Comparison of ENCODE assay signal across 1 cellular context in genomic region chr19:49361438-49362047, GRCh38.
TF ChIP-seq lines count a peak whose summit lies in the region.

No MANE protein-coding gene starts in this region.

TF ChIP-seq in K562, 482 proteins besides CTCF, POLR2A, EP300 and RAD21 (continues in another document):
- no peak for TF ChIP-seq IFI16 (CRISPR knock-in tag; IDR thresholded peaks at IDR 0.05)
- TF ChIP-seq ZNF280B (CRISPR knock-in tag; IDR thresholded peaks at IDR 0.05), result no peak
- TF ChIP-seq SP2 (IDR thresholded peaks at IDR 0.05; ENCODE audit: extremely low read depth, low read depth, low read length, poor library complexity, severe bottlenecking), result no peak
- TF ChIP-seq HOXB6 (CRISPR knock-in tag; IDR thresholded peaks at IDR 0.05; ENCODE audit: borderline replicate concordance), result no peak
- no peak for TF ChIP-seq NR2C1 (IDR thresholded peaks at IDR 0.05)
- no peak for TF ChIP-seq NR2C1 (tag; IDR thresholded peaks at IDR 0.05)
- TF ChIP-seq GABPA (tag; conservative IDR thresholded peaks at IDR 0.05; ENCODE audit: low read depth), result no peak
- no peak for TF ChIP-seq ZNF212 (CRISPR knock-in tag; IDR thresholded peaks at IDR 0.05)
- peak; percentile 20; the same call in 1 of the 2 replicates for TF ChIP-seq JUND (IDR thresholded peaks at IDR 0.05; ENCODE audit: borderline replicate concordance, low read depth, low read length)
- no peak for TF ChIP-seq JUND (tag; IDR thresholded peaks at IDR 0.05; ENCODE audit: borderline replicate concordance, low read depth, low read length)
- no peak for TF ChIP-seq CREBBP (IDR thresholded peaks at IDR 0.05; ENCODE audit: low read depth, low read length)
- TF ChIP-seq, protein P1, sequence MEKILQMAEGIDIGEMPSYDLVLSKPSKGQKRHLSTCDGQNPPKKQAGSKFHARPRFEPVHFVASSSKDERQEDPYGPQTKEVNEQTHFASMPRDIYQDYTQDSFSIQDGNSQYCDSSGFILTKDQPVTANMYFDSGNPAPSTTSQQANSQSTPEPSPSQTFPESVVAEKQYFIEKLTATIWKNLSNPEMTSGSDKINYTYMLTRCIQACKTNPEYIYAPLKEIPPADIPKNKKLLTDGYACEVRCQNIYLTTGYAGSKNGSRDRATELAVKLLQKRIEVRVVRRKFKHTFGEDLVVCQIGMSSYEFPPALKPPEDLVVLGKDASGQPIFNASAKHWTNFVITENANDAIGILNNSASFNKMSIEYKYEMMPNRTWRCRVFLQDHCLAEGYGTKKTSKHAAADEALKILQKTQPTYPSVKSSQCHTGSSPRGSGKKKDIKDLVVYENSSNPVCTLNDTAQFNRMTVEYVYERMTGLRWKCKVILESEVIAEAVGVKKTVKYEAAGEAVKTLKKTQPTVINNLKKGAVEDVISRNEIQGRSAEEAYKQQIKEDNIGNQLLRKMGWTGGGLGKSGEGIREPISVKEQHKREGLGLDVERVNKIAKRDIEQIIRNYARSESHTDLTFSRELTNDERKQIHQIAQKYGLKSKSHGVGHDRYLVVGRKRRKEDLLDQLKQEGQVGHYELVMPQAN (IDR thresholded peaks at IDR 0.05; ENCODE audit: borderline replicate concordance), result no peak
- TF ChIP-seq DIDO1 (tag; IDR thresholded peaks at IDR 0.05; ENCODE audit: low read depth), result no peak
- no peak; a peak in 1 of 4 replicates for TF ChIP-seq MNT (conservative IDR thresholded peaks at IDR 0.05)
- no peak for TF ChIP-seq CHCHD3 (CRISPR knock-in tag; IDR thresholded peaks at IDR 0.05)
- TF ChIP-seq, protein P2, sequence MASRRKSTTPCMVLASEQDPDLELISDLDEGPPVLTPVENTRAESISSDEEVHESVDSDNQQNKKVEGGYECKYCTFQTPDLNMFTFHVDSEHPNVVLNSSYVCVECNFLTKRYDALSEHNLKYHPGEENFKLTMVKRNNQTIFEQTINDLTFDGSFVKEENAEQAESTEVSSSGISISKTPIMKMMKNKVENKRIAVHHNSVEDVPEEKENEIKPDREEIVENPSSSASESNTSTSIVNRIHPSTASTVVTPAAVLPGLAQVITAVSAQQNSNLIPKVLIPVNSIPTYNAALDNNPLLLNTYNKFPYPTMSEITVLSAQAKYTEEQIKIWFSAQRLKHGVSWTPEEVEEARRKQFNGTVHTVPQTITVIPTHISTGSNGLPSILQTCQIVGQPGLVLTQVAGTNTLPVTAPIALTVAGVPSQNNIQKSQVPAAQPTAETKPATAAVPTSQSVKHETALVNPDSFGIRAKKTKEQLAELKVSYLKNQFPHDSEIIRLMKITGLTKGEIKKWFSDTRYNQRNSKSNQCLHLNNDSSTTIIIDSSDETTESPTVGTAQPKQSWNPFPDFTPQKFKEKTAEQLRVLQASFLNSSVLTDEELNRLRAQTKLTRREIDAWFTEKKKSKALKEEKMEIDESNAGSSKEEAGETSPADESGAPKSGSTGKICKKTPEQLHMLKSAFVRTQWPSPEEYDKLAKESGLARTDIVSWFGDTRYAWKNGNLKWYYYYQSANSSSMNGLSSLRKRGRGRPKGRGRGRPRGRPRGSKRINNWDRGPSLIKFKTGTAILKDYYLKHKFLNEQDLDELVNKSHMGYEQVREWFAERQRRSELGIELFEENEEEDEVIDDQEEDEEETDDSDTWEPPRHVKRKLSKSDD (conservative IDR thresholded peaks at IDR 0.05; ENCODE audit: low read length), result no peak
- TF ChIP-seq DMBX1 (CRISPR knock-in tag; IDR thresholded peaks at IDR 0.05; ENCODE audit: borderline replicate concordance), result no peak
- TF ChIP-seq RBM34 (IDR thresholded peaks at IDR 0.05; ENCODE audit: borderline replicate concordance, insufficient read depth, low read length), result no peak
- no peak for TF ChIP-seq THRA (IDR thresholded peaks at IDR 0.05)
- TF ChIP-seq, protein P3, sequence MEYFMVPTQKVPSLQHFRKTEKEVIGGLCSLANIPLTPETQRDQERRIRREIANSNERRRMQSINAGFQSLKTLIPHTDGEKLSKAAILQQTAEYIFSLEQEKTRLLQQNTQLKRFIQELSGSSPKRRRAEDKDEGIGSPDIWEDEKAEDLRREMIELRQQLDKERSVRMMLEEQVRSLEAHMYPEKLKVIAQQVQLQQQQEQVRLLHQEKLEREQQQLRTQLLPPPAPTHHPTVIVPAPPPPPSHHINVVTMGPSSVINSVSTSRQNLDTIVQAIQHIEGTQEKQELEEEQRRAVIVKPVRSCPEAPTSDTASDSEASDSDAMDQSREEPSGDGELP (CRISPR knock-in tag; IDR thresholded peaks at IDR 0.05; ENCODE audit: borderline replicate concordance), result 0 out of 2 replicates have a peak, but pooled peaks have one; percentile 7
- no peak for TF ChIP-seq KHSRP (IDR thresholded peaks at IDR 0.05)
- TF ChIP-seq TBP (optimal IDR thresholded peaks at IDR 0.05; ENCODE audit: low read depth, low read length), result no peak
- TF ChIP-seq ZNF121 (CRISPR knock-in tag; conservative IDR thresholded peaks at IDR 0.05), result no peak
- no peak for TF ChIP-seq DACH1 (IDR thresholded peaks at IDR 0.05; ENCODE audit: partially characterized antibody)
- 0 out of 2 replicates have a peak, but pooled peaks have one; percentile 44 for TF ChIP-seq MBD2 (IDR thresholded peaks at IDR 0.05; ENCODE audit: borderline replicate concordance, low read depth)
- TF ChIP-seq, protein P4, sequence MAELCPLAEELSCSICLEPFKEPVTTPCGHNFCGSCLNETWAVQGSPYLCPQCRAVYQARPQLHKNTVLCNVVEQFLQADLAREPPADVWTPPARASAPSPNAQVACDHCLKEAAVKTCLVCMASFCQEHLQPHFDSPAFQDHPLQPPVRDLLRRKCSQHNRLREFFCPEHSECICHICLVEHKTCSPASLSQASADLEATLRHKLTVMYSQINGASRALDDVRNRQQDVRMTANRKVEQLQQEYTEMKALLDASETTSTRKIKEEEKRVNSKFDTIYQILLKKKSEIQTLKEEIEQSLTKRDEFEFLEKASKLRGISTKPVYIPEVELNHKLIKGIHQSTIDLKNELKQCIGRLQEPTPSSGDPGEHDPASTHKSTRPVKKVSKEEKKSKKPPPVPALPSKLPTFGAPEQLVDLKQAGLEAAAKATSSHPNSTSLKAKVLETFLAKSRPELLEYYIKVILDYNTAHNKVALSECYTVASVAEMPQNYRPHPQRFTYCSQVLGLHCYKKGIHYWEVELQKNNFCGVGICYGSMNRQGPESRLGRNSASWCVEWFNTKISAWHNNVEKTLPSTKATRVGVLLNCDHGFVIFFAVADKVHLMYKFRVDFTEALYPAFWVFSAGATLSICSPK (IDR thresholded peaks at IDR 0.05; ENCODE audit: borderline replicate concordance), result no peak
- no peak for TF ChIP-seq KDM5B (IDR thresholded peaks at IDR 0.05; ENCODE audit: insufficient replicate concordance, low read depth, low read length)
- TF ChIP-seq, protein P5, sequence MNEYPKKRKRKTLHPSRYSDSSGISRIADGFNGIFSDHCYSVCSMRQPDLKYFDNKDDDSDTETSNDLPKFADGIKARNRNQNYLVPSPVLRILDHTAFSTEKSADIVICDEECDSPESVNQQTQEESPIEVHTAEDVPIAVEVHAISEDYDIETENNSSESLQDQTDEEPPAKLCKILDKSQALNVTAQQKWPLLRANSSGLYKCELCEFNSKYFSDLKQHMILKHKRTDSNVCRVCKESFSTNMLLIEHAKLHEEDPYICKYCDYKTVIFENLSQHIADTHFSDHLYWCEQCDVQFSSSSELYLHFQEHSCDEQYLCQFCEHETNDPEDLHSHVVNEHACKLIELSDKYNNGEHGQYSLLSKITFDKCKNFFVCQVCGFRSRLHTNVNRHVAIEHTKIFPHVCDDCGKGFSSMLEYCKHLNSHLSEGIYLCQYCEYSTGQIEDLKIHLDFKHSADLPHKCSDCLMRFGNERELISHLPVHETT (CRISPR knock-in tag; conservative IDR thresholded peaks at IDR 0.05 in 1 of 2, IDR thresholded peaks at IDR 0.05 in 1 of 2), result no peak
- no peak for TF ChIP-seq SMAD4 (CRISPR knock-in tag; conservative IDR thresholded peaks at IDR 0.05)
- no peak for TF ChIP-seq RBFOX2 (IDR thresholded peaks at IDR 0.05; ENCODE audit: low read depth, low read length)
- no peak for TF ChIP-seq NR2C2 (CRISPR knock-in tag; IDR thresholded peaks at IDR 0.05)
- TF ChIP-seq NR2C2 (tag; IDR thresholded peaks at IDR 0.05), result no peak
- TF ChIP-seq, protein P6, sequence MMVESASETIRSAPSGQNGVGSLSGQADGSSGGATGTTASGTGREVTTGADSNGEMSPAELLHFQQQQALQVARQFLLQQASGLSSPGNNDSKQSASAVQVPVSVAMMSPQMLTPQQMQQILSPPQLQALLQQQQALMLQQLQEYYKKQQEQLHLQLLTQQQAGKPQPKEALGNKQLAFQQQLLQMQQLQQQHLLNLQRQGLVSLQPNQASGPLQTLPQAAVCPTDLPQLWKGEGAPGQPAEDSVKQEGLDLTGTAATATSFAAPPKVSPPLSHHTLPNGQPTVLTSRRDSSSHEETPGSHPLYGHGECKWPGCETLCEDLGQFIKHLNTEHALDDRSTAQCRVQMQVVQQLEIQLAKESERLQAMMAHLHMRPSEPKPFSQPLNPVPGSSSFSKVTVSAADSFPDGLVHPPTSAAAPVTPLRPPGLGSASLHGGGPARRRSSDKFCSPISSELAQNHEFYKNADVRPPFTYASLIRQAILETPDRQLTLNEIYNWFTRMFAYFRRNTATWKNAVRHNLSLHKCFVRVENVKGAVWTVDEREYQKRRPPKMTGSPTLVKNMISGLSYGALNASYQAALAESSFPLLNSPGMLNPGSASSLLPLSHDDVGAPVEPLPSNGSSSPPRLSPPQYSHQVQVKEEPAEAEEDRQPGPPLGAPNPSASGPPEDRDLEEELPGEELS (CRISPR knock-in tag; IDR thresholded peaks at IDR 0.05; ENCODE audit: borderline replicate concordance), result no peak
- TF ChIP-seq USF1 (CRISPR knock-in tag; IDR thresholded peaks at IDR 0.05), result no peak
- TF ChIP-seq ZNF134 (CRISPR knock-in tag; conservative IDR thresholded peaks at IDR 0.05), result no peak
- TF ChIP-seq ZNF780A (CRISPR knock-in tag; IDR thresholded peaks at IDR 0.05), result no peak
- TF ChIP-seq SMARCA4 (IDR thresholded peaks at IDR 0.05), result no peak
- no peak for TF ChIP-seq ZNF280A (IDR thresholded peaks at IDR 0.05; ENCODE audit: low read depth, partially characterized antibody)
- TF ChIP-seq SIRT6 (IDR thresholded peaks at IDR 0.05; ENCODE audit: low read depth, low read length), result no peak
- TF ChIP-seq ZNF583 (CRISPR knock-in tag; IDR thresholded peaks at IDR 0.05), result no peak
- TF ChIP-seq ZBTB7A (IDR thresholded peaks at IDR 0.05; ENCODE audit: borderline replicate concordance, control insufficient read depth, low read depth, low read length), result peak; percentile 83
- TF ChIP-seq, protein P7, sequence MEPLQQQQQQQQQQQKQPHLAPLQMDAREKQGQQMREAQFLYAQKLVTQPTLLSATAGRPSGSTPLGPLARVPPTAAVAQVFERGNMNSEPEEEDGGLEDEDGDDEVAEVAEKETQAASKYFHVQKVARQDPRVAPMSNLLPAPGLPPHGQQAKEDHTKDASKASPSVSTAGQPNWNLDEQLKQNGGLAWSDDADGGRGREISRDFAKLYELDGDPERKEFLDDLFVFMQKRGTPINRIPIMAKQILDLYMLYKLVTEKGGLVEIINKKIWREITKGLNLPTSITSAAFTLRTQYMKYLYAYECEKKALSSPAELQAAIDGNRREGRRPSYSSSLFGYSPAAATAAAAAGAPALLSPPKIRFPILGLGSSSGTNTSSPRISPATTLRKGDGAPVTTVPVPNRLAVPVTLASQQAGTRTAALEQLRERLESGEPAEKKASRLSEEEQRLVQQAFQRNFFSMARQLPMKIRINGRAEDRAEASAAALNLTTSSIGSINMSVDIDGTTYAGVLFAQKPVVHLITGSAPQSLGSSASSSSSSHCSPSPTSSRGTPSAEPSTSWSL (CRISPR knock-in tag; IDR thresholded peaks at IDR 0.05; ENCODE audit: borderline replicate concordance), result no peak
- no peak for TF ChIP-seq ZNF696 (CRISPR knock-in tag; conservative IDR thresholded peaks at IDR 0.05)
